Comparison of ENCODE assay signal across 11 cellular contexts in the genomic region with DNA sequence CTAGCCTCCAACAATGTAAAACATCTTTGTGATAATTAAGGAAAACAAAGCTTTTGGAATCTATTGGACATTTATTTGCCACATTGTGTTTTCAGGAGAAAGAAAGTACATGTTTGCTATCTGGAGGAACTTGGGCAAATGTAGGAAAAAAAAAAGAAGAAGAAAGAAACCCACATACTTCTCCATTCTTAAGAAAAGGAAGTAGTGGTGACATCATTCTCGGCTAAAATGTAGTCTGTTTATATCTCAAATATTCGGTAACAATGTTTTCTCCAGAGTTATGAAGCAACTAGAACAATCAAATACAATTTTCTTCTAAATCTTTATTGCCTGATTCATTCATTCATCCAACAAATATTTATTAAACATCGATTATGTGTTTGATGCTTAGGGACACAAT. TPM values are rescaled to one million over a fixed set of nuclear protein-coding genes. Genes with fewer than 3 reads are reported as not detected.
A peak's percentile ranks its signal among the peaks of the same experiment; 100 is the strongest.
DNase-seq lines count a peak whose midpoint lies in the region; ATAC-seq, FAIRE-seq and TF ChIP-seq lines count a peak whose summit lies in the region.
"Had no signal": no experiment of that assay in that cellular context is flagged by ENCODE, and none has a peak within 500 bp of the region (broad histone marks: within the 10 kb centered on the region; RNA-seq: fewer than 3 reads in every experiment).

No MANE protein-coding gene starts in this region.

- DNase-seq in GM18507 (ENCODE audit: extremely low spot score, insufficient read length, low read depth) (no peak), NOMO-1 (lab: John Stamatoyannopoulos, UW; ENCODE audit: unreplicated experiment in 2 of 2) (peak; percentile 54 to 93), GM12878 (ENCODE audit: low read depth, low spot score) (no peak), pancreas (no peak), NCI-H1048 (lab: John Stamatoyannopoulos, UW) (no peak), D721Med (ENCODE audit: insufficient read length, low spot score) (no peak)
- DNase-seq: cerebellar nuclear complex, head of caudate nucleus had no signal

- no peak overlapping the region for H3K4me2 ChIP-seq in GM12878 (ENCODE audit: control insufficient read depth, insufficient read depth)

- H3K79me2 ChIP-seq in GM12878 (ENCODE audit: control insufficient read depth, insufficient read depth, low read length) = no peaks in the 10 kb centered on the region

- in situ Hi-C loops in GM12878 (cut with MboI) = no loop called here

- CTCF ChIA-PET in GM12878 (lab: Yijun Ruan, JAX) = no interaction called here

- H3K9ac ChIP-seq in GM12878 (ENCODE audit: control insufficient read depth, insufficient read depth, low read length) = no peak overlapping the region

- H3K36me3 ChIP-seq in GM12878 (ENCODE audit: control insufficient read depth in 2 of 2, insufficient read depth in 2 of 2, low read length in 1 of 2) = no peaks in the 10 kb centered on the region
- no peaks in the 10 kb centered on the region for H3K36me3 ChIP-seq in pancreas

- no TSS peak for BruUV-seq in GM12878 (replicated peaks; lab: Mats Ljungman, UMichigan)

- TF ChIP-seq CTCF in GM12878 (IDR thresholded peaks at IDR 0.05 in 2 of 3, conservative IDR thresholded peaks at IDR 0.05 in 1 of 3; ENCODE audit: control insufficient read depth in 2 of 3, extremely low read depth in 1 of 3, insufficient read depth in 1 of 3, low read depth in 3 of 3, low read length in 3 of 3) (no peak), pancreas (IDR thresholded peaks at IDR 0.05) (no peak), D721Med (IDR thresholded peaks at IDR 0.05; ENCODE audit: insufficient read depth, missing control alignments) (no peak)

- no peaks in the 10 kb centered on the region; the same call in 2 of the 3 replicates for H3K9me3 ChIP-seq in GM12878 (replicated peaks; ENCODE audit: control insufficient read depth, insufficient read depth, low read length)
- no peaks in the 10 kb centered on the region for H3K9me3 ChIP-seq in pancreas

- H3K4me3 ChIP-seq in GM12878 = no peak overlapping the region
- H3K4me3 ChIP-seq in pancreas = no peak overlapping the region

- WGBS in GM12878 (ENCODE audit: insufficient coverage, insufficient replicate concordance, low lambda C conversion rate, missing lambda C conversion rate) = 0% methylated on average over 3 of the region's 3 CpGs
- 79 to 86% methylated on average over 3 of the region's 3 CpGs for WGBS in pancreas, 2 donors

- no peak for TF ChIP-seq EP300 in GM12878 (IDR thresholded peaks at IDR 0.05; ENCODE audit: borderline replicate concordance in 1 of 2, control insufficient read depth in 1 of 2, low read depth in 2 of 2, low read length in 2 of 2)

- no peak overlapping the region for H3K27ac ChIP-seq in GM12878 (ENCODE audit: control insufficient read depth, insufficient read depth)
- H3K27ac ChIP-seq in pancreas = peak overlapping the region in 2 of 4 donors; percentile 97 to 98

- no peak for TF ChIP-seq RAD21 in GM12878 (IDR thresholded peaks at IDR 0.05; ENCODE audit: insufficient read depth, low read depth, low read length)

- TF ChIP-seq POLR2A in GM12878 (IDR thresholded peaks at IDR 0.05; ENCODE audit: low read depth, low read length) = no peak

- FAIRE-seq in GM18507 (lab: Jason Lieb, UNC) (peak; percentile 21), GM12878 (lab: Jason Lieb, UNC) (no peak), pancreas (lab: Jason Lieb, UNC) (peak; percentile 73), D721Med (lab: Jason Lieb, UNC) (no peak)
- FAIRE-seq: G401.6 had no signal

- H2AFZ ChIP-seq in GM12878 (ENCODE audit: control insufficient read depth, low read depth, low read length) = no peak overlapping the region

- intact Hi-C loops in GM12878 (cut with micrococcal nuclease; ENCODE audit: unreplicated experiment) (no loop called here), pancreas (cut with DNase I) (no loop called here)

- H3K27me3 ChIP-seq in GM12878 (replicated peaks in 1 of 2; ENCODE audit: control insufficient read depth in 2 of 2, insufficient read depth in 2 of 2, low read length in 1 of 2) (peaks cover 0 to 21% of the 10 kb centered on the region in 2 experiments; a peak in 3 of 4 replicates), pancreas (no peaks in the 10 kb centered on the region)

- ATAC-seq in GM12878 = no peak
- ATAC-seq in pancreas = no peak
- no peak for ATAC-seq in GM18907 (IDR thresholded peaks at IDR 0.05; ENCODE audit: unreplicated experiment)
- ATAC-seq in GM19351 (IDR thresholded peaks at IDR 0.05; ENCODE audit: unreplicated experiment) = no peak

- no peaks in the 10 kb centered on the region for H4K20me1 ChIP-seq in GM12878 (ENCODE audit: control insufficient read depth, insufficient read depth)

- no peaks in the 10 kb centered on the region for H3K4me1 ChIP-seq in GM12878 (ENCODE audit: control insufficient read depth, insufficient read depth, low read length)
- peaks cover 7 to 30% (median 12%) of the 10 kb centered on the region in 3 donors for H3K4me1 ChIP-seq in pancreas

- SMC1A ChIA-PET in GM12878 (lab: Charles Lee; ENCODE audit: uncharacterized antibody, unreplicated experiment) = interaction anchor here (0.7 kb wide), 1 partner anchor 8 kb away, joined by 3 read pairs; no protein-coding TSS in a partner anchor

- POLR2A ChIA-PET in GM12878 (lab: Charles Lee) = no interaction called here

- RAD21 ChIA-PET in GM12878 (lab: Charles Lee; ENCODE audit: unreplicated experiment) = no interaction called here

TF ChIP-seq in GM12878, 131 proteins besides CTCF, POLR2A, EP300 and RAD21:
- TF ChIP-seq ZNF384 (IDR thresholded peaks at IDR 0.05; ENCODE audit: borderline replicate concordance, low read depth, low read length) (peak; percentile 52; the same call in 1 of the 2 replicates), ZNF622 (IDR thresholded peaks at IDR 0.05) (no peak), ZSCAN29 (IDR thresholded peaks at IDR 0.05) (no peak), ATF7 (IDR thresholded peaks at IDR 0.05; ENCODE audit: low read depth) (peak; percentile 90), CBFB (IDR thresholded peaks at IDR 0.05; ENCODE audit: low read depth) (no peak)
- TF ChIP-seq, protein P1, sequence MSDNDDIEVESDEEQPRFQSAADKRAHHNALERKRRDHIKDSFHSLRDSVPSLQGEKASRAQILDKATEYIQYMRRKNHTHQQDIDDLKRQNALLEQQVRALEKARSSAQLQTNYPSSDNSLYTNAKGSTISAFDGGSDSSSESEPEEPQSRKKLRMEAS (IDR thresholded peaks at IDR 0.05; ENCODE audit: low read depth, low read length) = no peak

RNA-seq across cellular contexts. Expression of a gene that starts 2.3 kb away (rescaled TPM):
- total RNA-seq in GM12878 (2013; cell fraction: nucleolus; rRNA removed) = 0.27 and 0.47 TPM in 2 replicates
- total RNA-seq in GM12878 (2014; rRNA removed) (0.16 and 0.17 TPM in 2 replicates), GM12878 (2014; rRNA removed; fragmentation: Illumina TruSeq; extraction: Trizol) (0.18 TPM in 2 replicates), GM12878 (2021) (0.48 and 0.62 TPM in 2 replicates), pancreas (10 to 100 TPM; 27.6 to 60.8 (median 36.8) TPM)
- 0.14 TPM for polyA plus RNA-seq in GM12878 (2011; ENCODE audit: low read depth)
- polyA plus RNA-seq in GM12878 (2011; rRNA removed) (0.98 and 1.2 TPM in 2 replicates), GM12878 (2014; fragmentation: Illumina TruSeq; extraction: Trizol) (0.13 and 0.19 TPM in 2 replicates), GM12878 (2014; fragmentation: Nextera tagmentation; extraction: Ambion mirVana) (under 1 TPM; 0.02 to 0.03 TPM), GM12878 (2014; rRNA removed) (0.08 and 0.26 TPM in 2 replicates), GM12878 (2016; fragmentation: Nextera tagmentation; extraction: Ambion mirVana) (under 1 TPM in 1 of 2 experiments, not detected in 1; 0.03 TPM), pancreas (10 to 100 TPM in 1 of 2 donors, 1 to 10 TPM in 1; 9.0 to 28.6 TPM)
- polyA plus RNA-seq in GM12878 (2011; cell fraction: cytosol; rRNA removed) = 0.73 and 0.74 TPM in 2 replicates
- polyA plus RNA-seq in GM12878 (2011; cell fraction: nucleus; rRNA removed) = 0.78 and 0.79 TPM in 2 replicates
- 0.20 TPM in 2 replicates for polyA plus RNA-seq in GM12878 (2012)
- 1.4 and 2.2 TPM in 2 replicates for polyA minus RNA-seq in GM12878 (2011; rRNA and poly(A)+ RNA removed)
- 0.73 and 0.80 TPM in 2 replicates for polyA minus RNA-seq in GM12878 (2011; cell fraction: cytosol; rRNA and poly(A)+ RNA removed)
- polyA minus RNA-seq in GM12878 (2011; cell fraction: nucleus; rRNA and poly(A)+ RNA removed) = 0.97 and 1.4 TPM in 2 replicates

Comparison
In these comparisons a context has a peak if more than half of its experiments do, and no peak if none do; other contexts are left out.
1. DNase-seq: peak in NOMO-1 (2 of 2); none in GM18507 (single experiment), GM12878 (single experiment), pancreas (0 of 6), NCI-H1048 (single experiment) and D721Med (single experiment).
2. RNA of a gene that starts 2.3 kb away (total RNA-seq): 27.6 to 60.8 TPM in pancreas; 0.16 to 0.62 TPM in GM12878; every median in the first group is over 10 times any median in the second.